Comparison of ENCODE assay signal across 23 cellular contexts in the genomic region with DNA sequence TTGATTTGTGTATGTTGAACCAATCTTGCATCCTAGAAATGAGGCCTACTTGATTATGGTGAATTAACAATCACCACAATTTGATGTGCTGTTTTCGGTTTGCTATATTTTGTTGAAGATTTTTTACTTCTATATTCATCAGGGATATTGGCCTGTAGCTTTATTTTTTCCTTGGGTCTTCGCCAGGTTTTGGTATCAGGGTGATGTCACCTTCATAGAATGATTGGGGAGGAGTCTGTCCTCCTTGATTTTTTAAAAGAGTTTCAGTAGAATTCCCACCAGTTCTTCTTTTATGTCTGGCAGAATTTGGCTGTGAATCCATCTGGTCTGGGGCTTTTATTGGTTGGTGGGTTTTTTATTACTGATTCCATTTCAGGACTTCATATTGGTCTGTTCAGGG.
DNase-seq lines count a peak whose midpoint lies in the region; ATAC-seq and TF ChIP-seq lines count a peak whose summit lies in the region.
"Had no signal": no experiment of that assay in that cellular context is flagged by ENCODE, and none has a peak within 500 bp of the region (broad histone marks: within the 10 kb centered on the region; RNA-seq: fewer than 3 reads in every experiment).

No MANE protein-coding gene starts in this region.

- H3K27me3 ChIP-seq in RWPE2 (ENCODE audit: insufficient read depth, poor library complexity, severe bottlenecking) (no peaks in the 10 kb centered on the region), fibroblast of lung (ENCODE audit: control insufficient read depth, insufficient read depth, low read length) (no peaks in the 10 kb centered on the region)
- H3K27me3 ChIP-seq: esophagus squamous epithelium, pancreas, tibial nerve had no signal

- no peak overlapping the region for H3K9ac ChIP-seq in fibroblast of lung (ENCODE audit: insufficient read depth, low read length)

- ATAC-seq in RWPE2 (ENCODE audit: low read depth) (peak; percentile 33; the same call in 1 of the 3 replicates), left cardiac atrium (no peak), left ventricle myocardium superior (no peak)
- ATAC-seq: left lobe of liver; stimulated activated effector memory CD8-positive, alpha-beta T cell treated with anti-CD3 and anti-CD28 coated beads, Interleukin-12 subunit alpha, Interleukin-12 subunit beta, amount 100 ng/mL, for 72 hours; T-helper 17 cell had no signal

- DNase-seq in GM03348 (ENCODE audit: low spot score), result peak; percentile 20
- no peak for DNase-seq in RWPE2 (ENCODE audit: low spot score)
- peak; percentile 24 to 55 for DNase-seq in fibroblast of lung (ENCODE audit: low read depth in 2 of 2)
- peak; percentile 2 for DNase-seq in pulmonary artery endothelial cell (ENCODE audit: low read depth, low spot score)
- no peak for DNase-seq in left cardiac atrium
- DNase-seq in left ventricle myocardium superior, result no peak
- DNase-seq in activated CD4-positive, CD25-positive, alpha-beta regulatory T cell treated with anti-CD3 and anti-CD28 coated beads, Interleukin-2, amount 50 U/mL, for 72 hours, result no peak
- DNase-seq in AML-193 (lab: John Stamatoyannopoulos, UW), result no peak
- DNase-seq: activated B cell treated with CpG ODN at 0.5 μM for 24 hours; activated effector memory CD4-positive, alpha-beta T cell treated with Interleukin-2 at 50 U/mL for 16 hours; anterior cingulate cortex; C1 segment of cervical spinal cord; esophagus squamous epithelium; NCI-H2171 treated with DMSO at 0.1 percent for 48 hours; NK-92 treated with Interleukin-12 subunit alpha and Interleukin-12 subunit beta, amount 100 ng/mL, for 24 hours; pancreas; SHP77; T-helper 17 cell had no signal

- TF ChIP-seq CTCF in RWPE2 (IDR thresholded peaks at IDR 0.05; ENCODE audit: poor library complexity, severe bottlenecking) (no peak), fibroblast of lung (conservative IDR thresholded peaks at IDR 0.05 in 1 of 2, IDR thresholded peaks at IDR 0.05 in 1 of 2; ENCODE audit: low read depth in 1 of 2, low read length in 2 of 2) (no peak)

- H3K36me3 ChIP-seq in RWPE2 (ENCODE audit: low read depth) (peaks cover 33% of the 10 kb centered on the region), fibroblast of lung (ENCODE audit: control insufficient read depth, insufficient read depth, low read length) (no peaks in the 10 kb centered on the region)

- H3K4me2 ChIP-seq in fibroblast of lung (ENCODE audit: extremely low read depth, insufficient read depth, low read length), result no peak overlapping the region
- H3K4me2 ChIP-seq: smooth muscle cell had no signal

- H3K4me1 ChIP-seq in RWPE2 (ENCODE audit: insufficient read depth, poor library complexity, severe bottlenecking) (no peaks in the 10 kb centered on the region), fibroblast of lung (ENCODE audit: control insufficient read depth, extremely low read depth, insufficient read depth, low read length) (no peaks in the 10 kb centered on the region)
- H3K4me1 ChIP-seq: esophagus squamous epithelium, tibial nerve had no signal

- intact Hi-C loops in left cardiac atrium (cut with DNase I), result no loop called here
- intact Hi-C loops in left ventricle myocardium superior (cut with micrococcal nuclease), result no loop called here

- no peaks in the 10 kb centered on the region for H3K79me2 ChIP-seq in fibroblast of lung (ENCODE audit: control insufficient read depth, insufficient read depth, low read length)

- H4K20me1 ChIP-seq in fibroblast of lung (ENCODE audit: control insufficient read depth, extremely low read depth, insufficient read depth, low read length), result no peaks in the 10 kb centered on the region

- no peak overlapping the region for H3K4me3 ChIP-seq in RWPE2 (ENCODE audit: severe bottlenecking)
- H3K4me3 ChIP-seq in fibroblast of lung (replicated peaks in 1 of 4; ENCODE audit: control extremely low read depth in 1 of 4, insufficient read depth in 1 of 4, low read depth in 3 of 4, low read length in 4 of 4), result no peak overlapping the region
- H3K4me3 ChIP-seq: esophagus squamous epithelium, pancreas, smooth muscle cell, tibial nerve had no signal

- H3K9me3 ChIP-seq in RWPE2 (ENCODE audit: severe bottlenecking) (no peaks in the 10 kb centered on the region), fibroblast of lung (ENCODE audit: control insufficient read depth, insufficient read depth, low read depth, low read length) (no peaks in the 10 kb centered on the region)
- H3K9me3 ChIP-seq: esophagus squamous epithelium, pancreas had no signal

- H3K27ac ChIP-seq in RWPE2 (ENCODE audit: poor library complexity, severe bottlenecking) (no peak overlapping the region), fibroblast of lung (ENCODE audit: insufficient read depth, low read length) (no peak overlapping the region)
- H3K27ac ChIP-seq: esophagus squamous epithelium, HL-60, tibial nerve had no signal

- no peak overlapping the region for H2AFZ ChIP-seq in fibroblast of lung (ENCODE audit: low read length)

Comparison
In these comparisons a context has a peak if more than half of its experiments do, and no peak if none do; other contexts are left out.
1. DNase-seq: peak in GM03348 (single experiment), fibroblast of lung (2 of 2) and pulmonary artery endothelial cell (single experiment); none in RWPE2 (single experiment), left cardiac atrium (single experiment), left ventricle myocardium superior (single experiment), activated CD4-positive, CD25-positive, alpha-beta regulatory T cell treated with anti-CD3 and anti-CD28 coated beads, Interleukin-2, amount 50 U/mL, for 72 hours (single experiment) and AML-193 (0 of 2).